Comparison of ENCODE assay signal across 24 cellular contexts in the genomic region with DNA sequence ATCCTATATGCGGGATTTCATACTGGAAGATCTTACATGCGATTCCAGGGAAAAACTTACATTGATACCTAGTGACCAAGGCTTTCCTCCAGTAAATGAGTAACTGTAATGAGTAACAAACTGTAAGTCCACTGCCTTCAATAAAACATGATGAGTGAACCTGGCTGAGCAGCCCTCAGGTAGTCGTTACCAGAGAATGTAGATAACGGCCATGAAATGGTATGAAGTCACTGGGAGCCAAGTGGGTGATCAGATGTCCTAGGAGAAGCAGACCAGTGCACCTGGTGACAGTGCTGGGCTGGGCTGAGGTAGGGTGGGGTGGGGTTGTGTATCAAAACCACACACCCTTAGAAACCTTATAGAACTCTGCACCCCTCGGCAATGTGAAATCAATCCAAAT.
"Had no signal": no experiment of that assay in that cellular context is flagged by ENCODE, and none has a peak within 500 bp of the region (broad histone marks: within the 10 kb centered on the region; RNA-seq: fewer than 3 reads in every experiment).

No MANE protein-coding gene starts in this region.

- H3K27me3 ChIP-seq: esophagus squamous epithelium, gastroesophageal sphincter, sigmoid colon, testis, vagina had no signal

- ATAC-seq: activated CD8-positive, alpha-beta memory T cell treated with anti-CD3 and anti-CD28 coated beads, Interleukin-2, amount 10 ng/mL, durations not matched to agents 7 days and 5 days; activated CD8-positive, alpha-beta T cell treated with anti-CD3 and anti-CD28 coated beads for 36 hours; activated naive CD8-positive, alpha-beta T cell treated with anti-CD3 and anti-CD28 coated beads, Interleukin-2, amount 50 U/mL, for 24 hours; gastroesophageal sphincter; stimulated activated naive B cell treated with anti-CD40 and anti-IgM and Interleukin-4, amounts not matched to agents 10 μg/mL and 1 μg/mL and 100 μg/mL, for 72 hours had no signal

- H3K4me3 ChIP-seq: esophagus squamous epithelium, gastroesophageal sphincter, sigmoid colon, testis, vagina had no signal

- H3K27ac ChIP-seq: esophagus squamous epithelium, gastroesophageal sphincter, sigmoid colon, testis, vagina, WERI-Rb-1 had no signal

- FAIRE-seq: keratinocyte had no signal

- H3K36me3 ChIP-seq: esophagus squamous epithelium, gastroesophageal sphincter, sigmoid colon, vagina, WERI-Rb-1 had no signal

- DNase-seq: activated CD4-positive, alpha-beta T cell treated with anti-CD3 and anti-CD28 coated beads, Interleukin-2, amount 10 ng/mL, durations not matched to agents 7 days and 5 days; activated CD4-positive, CD25-positive, alpha-beta regulatory T cell treated with anti-CD3 and anti-CD28 coated beads, Interleukin-2, amount 50 U/mL, for 72 hours; activated CD8-positive, alpha-beta memory T cell treated with anti-CD3 and anti-CD28 coated beads, Interleukin-2, amount 10 ng/mL, durations not matched to agents 7 days and 5 days; activated CD8-positive, alpha-beta T cell treated with anti-CD3 and anti-CD28 coated beads for 36 hours; activated effector memory CD4-positive, alpha-beta T cell treated with anti-CD3 and anti-CD28 coated beads, Interleukin-2, amount 50 U/mL, for 16 hours; activated naive CD4-positive, alpha-beta T cell treated with anti-CD3 and anti-CD28 coated beads, Interleukin-2, amount 50 U/mL, for 16 hours; activated naive CD8-positive, alpha-beta T cell treated with anti-CD3 and anti-CD28 coated beads, Interleukin-2, amount 50 U/mL, for 24 hours; activated T-cell treated with anti-CD3 and anti-CD28 coated beads for 4 hours; dermis blood vessel endothelial cell; effector CD8-positive, alpha-beta T cell; esophagus squamous epithelium; head of caudate nucleus; mesenchymal stem cell; nucleus accumbens; retina; sigmoid colon; stimulated activated CD4-positive, alpha-beta T cell treated with anti-CD3 and anti-CD28 coated beads, Interleukin-2, amount 100 ng/mL, for 48 hours; stimulated activated CD8-positive, alpha-beta memory T cell treated with anti-CD3 and anti-CD28 coated beads, Interleukin-4, amount 100 ng/mL, for 48 hours; stimulated activated naive B cell treated with anti-CD40 and anti-IgM and Interleukin-4, amounts not matched to agents 10 μg/mL and 1 μg/mL and 100 μg/mL, for 72 hours; testis; WERI-Rb-1 had no signal

- H3K4me1 ChIP-seq: esophagus squamous epithelium, gastroesophageal sphincter, sigmoid colon, testis, vagina had no signal

- H3K9me3 ChIP-seq: esophagus squamous epithelium, gastroesophageal sphincter, sigmoid colon, testis, vagina had no signal
